In genomic region chr2:205527801-205528200, GRCh38 we compare ENCODE assay signal across 24 cellular contexts.
DNase-seq lines count a peak whose midpoint lies in the region; ATAC-seq, FAIRE-seq and TF ChIP-seq lines count a peak whose summit lies in the region.
"Had no signal": no experiment of that assay in that cellular context is flagged by ENCODE, and none has a peak within 500 bp of the region (broad histone marks: within the 10 kb centered on the region; RNA-seq: fewer than 3 reads in every experiment).

No MANE protein-coding gene starts in this region.

- no peak overlapping the region for H3K9ac ChIP-seq in astrocyte (ENCODE audit: low read length)
- H3K9ac ChIP-seq in HepG2 (ENCODE audit: insufficient read depth, low read depth, low read length): no peak overlapping the region

- H2AFZ ChIP-seq in astrocyte (ENCODE audit: low read depth, low read length): no peak overlapping the region
- H2AFZ ChIP-seq in osteoblast (ENCODE audit: low read length): no peak overlapping the region
- H2AFZ ChIP-seq in HepG2 (ENCODE audit: low read length): no peak overlapping the region

- BruUV-seq in HepG2 (replicated peaks; lab: Mats Ljungman, UMichigan): no TSS peak

- POLR2A ChIA-PET in HepG2 (lab: Yijun Ruan, JAX): no interaction called here

- peaks cover 25% of the 10 kb centered on the region for H3K27me3 Mint-ChIP-seq in activated T-cell treated with anti-CD3 and anti-CD28 coated beads, Interleukin-2, amount 50 U/mL, for 72 hours (ENCODE audit: low read depth)
- H3K27me3 Mint-ChIP-seq in HFFc6 (ENCODE audit: insufficient read depth) (no peaks in the 10 kb centered on the region; the same call in 1 of the 2 replicates), astrocyte (ENCODE audit: low read depth, unreplicated experiment) (no peaks in the 10 kb centered on the region)

- CTCF ChIA-PET in HepG2 (lab: Yijun Ruan, JAX; ENCODE audit: low intra/inter-chr PET ratio, low total read pairs): no interaction called here

- H3K4me1 ChIP-seq in astrocyte (ENCODE audit: insufficient read depth, low read length): no peaks in the 10 kb centered on the region
- no peaks in the 10 kb centered on the region for H3K4me1 ChIP-seq in osteoblast (ENCODE audit: insufficient read depth, low read length)
- no peaks in the 10 kb centered on the region for H3K4me1 ChIP-seq in HepG2 (ENCODE audit: insufficient read depth, low read length)
- H3K4me1 ChIP-seq: psoas muscle had no signal

- H3K79me2 ChIP-seq in astrocyte (ENCODE audit: insufficient read depth, low read length) (no peaks in the 10 kb centered on the region), osteoblast (ENCODE audit: insufficient read depth, low read length) (no peaks in the 10 kb centered on the region), HepG2 (ENCODE audit: insufficient read depth, low read length) (no peaks in the 10 kb centered on the region)

- intact Hi-C loops in HepG2 (cut with micrococcal nuclease; ENCODE audit: unreplicated experiment) (no loop called here), Right ventricle myocardium superior (cut with DNase I) (no loop called here), left colon (cut with DNase I, micrococcal nuclease) (no loop called here)

- FAIRE-seq in astrocyte (lab: Jason Lieb, UNC) (no peak), HepG2 (lab: Jason Lieb, UNC) (no peak)
- FAIRE-seq: urothelium cell line had no signal

- DNase-seq in activated T-cell treated with anti-CD3 and anti-CD28 coated beads, Interleukin-2, amount 50 U/mL, for 72 hours: no peak
- no peak for DNase-seq in activated T-cell treated with anti-CD3 and anti-CD28 coated beads for 4 hours
- DNase-seq in HFFc6: peak; percentile 55
- peak; percentile 10 for DNase-seq in astrocyte (ENCODE audit: low read depth)
- peak; percentile 62 for DNase-seq in osteoblast (ENCODE audit: insufficient read length, low spot score, missing footprints)
- DNase-seq in HepG2 (ENCODE audit: low spot score): no peak
- DNase-seq in Right ventricle myocardium superior: no peak
- no peak for DNase-seq in left colon
- DNase-seq: activated CD8-positive, alpha-beta memory T cell treated with anti-CD3 and anti-CD28 coated beads for 24 hours; CD4-positive, alpha-beta T cell; DMS153; left ventricle myocardium superior; NCI-H187 treated with DMSO at 0.1 percent for 48 hours; NCI-H345; psoas muscle; substantia nigra; T-helper 1 cell had no signal

- no peak overlapping the region for H3K27ac Mint-ChIP-seq in activated T-cell treated with anti-CD3 and anti-CD28 coated beads, Interleukin-2, amount 50 U/mL, for 72 hours
- no peak overlapping the region for H3K27ac Mint-ChIP-seq in HFFc6
- H3K27ac Mint-ChIP-seq in astrocyte (ENCODE audit: unreplicated experiment): no peak overlapping the region
- H3K27ac Mint-ChIP-seq: activated T-helper 2 cell treated with anti-CD3 and anti-CD28 coated beads, Interferon-gamma antibody, Interleukin-2, Interleukin-4, amounts not matched to agents 10 μg/mL and 5 μg/mL and 100 μg/mL, durations not matched to agents 14 hours and 24 hours and 36 hours; CD4-positive, alpha-beta T cell; IgD-negative memory B cell had no signal

- H3K36me3 ChIP-seq in astrocyte (ENCODE audit: insufficient read depth, low read length) (no peaks in the 10 kb centered on the region), osteoblast (ENCODE audit: insufficient read depth, low read length) (no peaks in the 10 kb centered on the region), HepG2 (replicated peaks in 1 of 2; ENCODE audit: control insufficient read depth in 1 of 2, insufficient read depth in 2 of 2, low read length in 2 of 2) (no peaks in the 10 kb centered on the region)
- H3K36me3 ChIP-seq: HAP-1 had no signal

- no peak overlapping the region for H3K4me2 ChIP-seq in astrocyte (ENCODE audit: low read length)
- no peak overlapping the region for H3K4me2 ChIP-seq in osteoblast (ENCODE audit: insufficient read depth, low read length)
- no peak overlapping the region for H3K4me2 ChIP-seq in HepG2 (ENCODE audit: low read depth, low read length)
- H3K4me2 ChIP-seq: smooth muscle cell had no signal

- H3K4me3 Mint-ChIP-seq in activated T-cell treated with anti-CD3 and anti-CD28 coated beads, Interleukin-2, amount 50 U/mL, for 72 hours: no peak overlapping the region
- H3K4me3 Mint-ChIP-seq in HFFc6 (no peak overlapping the region), astrocyte (ENCODE audit: unreplicated experiment) (no peak overlapping the region)
- H3K4me3 Mint-ChIP-seq: CD4-positive, alpha-beta T cell; central memory CD8-positive, alpha-beta T cell; IgD-negative memory B cell; neural crest cell had no signal

- TF ChIP-seq CTCF in HFFc6 (IDR thresholded peaks at IDR 0.05) (no peak), astrocyte (IDR thresholded peaks at IDR 0.05; ENCODE audit: insufficient read depth, low read depth, low read length) (no peak), osteoblast (IDR thresholded peaks at IDR 0.05; ENCODE audit: extremely low read depth, low read depth, low read length) (no peak), HepG2 (CRISPR knock-in tag; IDR thresholded peaks at IDR 0.05) (no peak)

- TF ChIP-seq POLR2A in HepG2 (IDR thresholded peaks at IDR 0.05; ENCODE audit: insufficient read depth in 1 of 2, low read depth in 2 of 2, low read length in 2 of 2): no peak

- TF ChIP-seq RAD21 in HepG2 (CRISPR knock-in tag; IDR thresholded peaks at IDR 0.05): no peak

- no peaks in the 10 kb centered on the region for H3K9me3 Mint-ChIP-seq in activated T-cell treated with anti-CD3 and anti-CD28 coated beads, Interleukin-2, amount 50 U/mL, for 72 hours
- no peaks in the 10 kb centered on the region; the same call in 1 of the 2 replicates for H3K9me3 Mint-ChIP-seq in HFFc6
- H3K9me3 Mint-ChIP-seq in astrocyte (ENCODE audit: unreplicated experiment): no peaks in the 10 kb centered on the region
- H3K9me3 Mint-ChIP-seq: activated T-helper 2 cell treated with anti-CD3 and anti-CD28 coated beads, Interferon-gamma antibody, Interleukin-2, Interleukin-4, amounts not matched to agents 10 μg/mL and 5 μg/mL and 100 μg/mL, durations not matched to agents 14 hours and 24 hours and 36 hours; CD4-positive, alpha-beta T cell; central memory CD8-positive, alpha-beta T cell had no signal

- in situ Hi-C loops in HepG2 (cut with HindIII; ENCODE audit: extremely low pct_ligation_motif_present, low pct_unique_long_range_greater_than_20kb): no loop called here

- no peak overlapping the region for H3K27ac ChIP-seq in astrocyte (ENCODE audit: low read depth, low read length)
- H3K27ac ChIP-seq in osteoblast (ENCODE audit: low read depth, low read length): no peak overlapping the region
- no peak overlapping the region for H3K27ac ChIP-seq in HepG2 (ENCODE audit: extremely low read length, insufficient read depth, low read length)
- H3K27ac ChIP-seq: psoas muscle had no signal

- ATAC-seq in activated T-cell treated with anti-CD3 and anti-CD28 coated beads, Interleukin-2, amount 50 U/mL, for 72 hours (replicated peaks in 1 of 2): peak; percentile 60 to 75
- ATAC-seq in HepG2: no peak
- no peak for ATAC-seq in Right ventricle myocardium superior (ENCODE audit: poor library complexity)
- no peak for ATAC-seq in left colon
- ATAC-seq: left ventricle myocardium superior, psoas muscle had no signal

- no peak overlapping the region for H3K4me3 ChIP-seq in astrocyte (ENCODE audit: insufficient read depth, low read depth, low read length)
- H3K4me3 ChIP-seq in osteoblast (ENCODE audit: insufficient read depth, low read length): no peak overlapping the region
- H3K4me3 ChIP-seq in HepG2 (replicated peaks in 1 of 3; ENCODE audit: insufficient read depth in 1 of 3, low read depth in 2 of 3, low read length in 3 of 3): no peak overlapping the region
- H3K4me3 ChIP-seq: HAP-1, psoas muscle, smooth muscle cell had no signal

- TF ChIP-seq EP300 in HepG2 (IDR thresholded peaks at IDR 0.05; ENCODE audit: low read depth in 2 of 2, low read length in 2 of 2) (no peak), HepG2 (CRISPR knock-in tag; IDR thresholded peaks at IDR 0.05; ENCODE audit: borderline replicate concordance) (no peak)

- H3K9me3 ChIP-seq in astrocyte (ENCODE audit: insufficient read depth, low read depth, low read length) (no peaks in the 10 kb centered on the region), osteoblast (ENCODE audit: low read depth, low read length) (no peaks in the 10 kb centered on the region), HepG2 (ENCODE audit: low read length) (no peaks in the 10 kb centered on the region)
- H3K9me3 ChIP-seq: HAP-1, psoas muscle had no signal

- H4K20me1 ChIP-seq in astrocyte (ENCODE audit: insufficient read depth, low read length) (no peaks in the 10 kb centered on the region), osteoblast (ENCODE audit: insufficient read depth, low read length) (no peaks in the 10 kb centered on the region), HepG2 (ENCODE audit: insufficient read depth, low read length) (no peaks in the 10 kb centered on the region)

- H3K36me3 Mint-ChIP-seq in activated T-cell treated with anti-CD3 and anti-CD28 coated beads, Interleukin-2, amount 50 U/mL, for 72 hours (ENCODE audit: insufficient read depth in 2 of 2): no peaks in the 10 kb centered on the region
- peaks cover 10% of the 10 kb centered on the region for H3K36me3 Mint-ChIP-seq in HFFc6 (ENCODE audit: low read depth)
- H3K36me3 Mint-ChIP-seq in astrocyte (ENCODE audit: low read depth, unreplicated experiment): no peaks in the 10 kb centered on the region

- H3K4me1 Mint-ChIP-seq in activated T-cell treated with anti-CD3 and anti-CD28 coated beads, Interleukin-2, amount 50 U/mL, for 72 hours (ENCODE audit: low read depth): peaks cover 9% of the 10 kb centered on the region
- H3K4me1 Mint-ChIP-seq in HFFc6 (ENCODE audit: low read depth): peaks cover 11% of the 10 kb centered on the region
- H3K4me1 Mint-ChIP-seq in astrocyte (ENCODE audit: low read depth, unreplicated experiment): peaks cover 5% of the 10 kb centered on the region
- H3K4me1 Mint-ChIP-seq: central memory CD8-positive, alpha-beta T cell; IgD-negative memory B cell had no signal

- H3K27me3 ChIP-seq in astrocyte (ENCODE audit: insufficient read depth, low read length): no peaks in the 10 kb centered on the region
- H3K27me3 ChIP-seq in osteoblast (ENCODE audit: insufficient read depth, low read length): no peaks in the 10 kb centered on the region
- no peaks in the 10 kb centered on the region for H3K27me3 ChIP-seq in HepG2 (ENCODE audit: control insufficient read depth in 1 of 2, insufficient read depth in 2 of 2, low read length in 2 of 2)

TF ChIP-seq in HepG2, 621 proteins besides CTCF, POLR2A, EP300 and RAD21:
- TF ChIP-seq MZF1 (CRISPR knock-in tag; IDR thresholded peaks at IDR 0.05; ENCODE audit: borderline replicate concordance) (no peak), ZNF724P (CRISPR knock-in tag; IDR thresholded peaks at IDR 0.05; ENCODE audit: borderline replicate concordance) (no peak), THAP11 (CRISPR knock-in tag; IDR thresholded peaks at IDR 0.05) (no peak), SMAD9 (CRISPR knock-in tag; IDR thresholded peaks at IDR 0.05) (no peak), ISL2 (CRISPR knock-in tag; IDR thresholded peaks at IDR 0.05) (no peak)

Comparison
In these comparisons a context has a peak if more than half of its experiments do, and no peak if none do; other contexts are left out.
1. ATAC-seq: peak in activated T-cell treated with anti-CD3 and anti-CD28 coated beads, Interleukin-2, amount 50 U/mL, for 72 hours (2 of 2); none in HepG2 (single experiment), Right ventricle myocardium superior (single experiment) and left colon (single experiment).
2. DNase-seq: peak in HFFc6 (single experiment), astrocyte (single experiment) and osteoblast (single experiment); none in activated T-cell treated with anti-CD3 and anti-CD28 coated beads, Interleukin-2, amount 50 U/mL, for 72 hours (0 of 2), activated T-cell treated with anti-CD3 and anti-CD28 coated beads for 4 hours (single experiment), HepG2 (single experiment), Right ventricle myocardium superior (single experiment) and left colon (0 of 2).